ENCODE assay signal across 17 cellular contexts in genomic region chr18:70243131-70243530, GRCh38. TPM values are rescaled to one million over a fixed set of nuclear protein-coding genes. Genes with fewer than 3 reads are reported as not detected.
DNase-seq lines count a peak whose midpoint lies in the region; ATAC-seq, FAIRE-seq and TF ChIP-seq lines count a peak whose summit lies in the region.
"Had no signal": no experiment of that assay in that cellular context is flagged by ENCODE, and none has a peak within 500 bp of the region (broad histone marks: within the 10 kb centered on the region; RNA-seq: fewer than 3 reads in every experiment).

No MANE protein-coding gene starts in this region.

- peak in 1 of 2 donors; percentile 26 for TF ChIP-seq EP300 in tibial nerve (IDR thresholded peaks at IDR 0.05)

- no peak for FAIRE-seq in bronchial epithelial cell (lab: Jason Lieb, UNC)
- FAIRE-seq: H1 had no signal

- TF ChIP-seq CTCF in bronchial epithelial cell (IDR thresholded peaks at IDR 0.05; ENCODE audit: insufficient read depth, low read length, severe bottlenecking) (no peak), lung (IDR thresholded peaks at IDR 0.05; ENCODE audit: control extremely low read depth, extremely low read depth) (no peak), tibial nerve (IDR thresholded peaks at IDR 0.05) (no peak)

- no peak for ATAC-seq in lung (ENCODE audit: insufficient read depth, low FRiP score)
- ATAC-seq in HG03378 (IDR thresholded peaks at IDR 0.05; ENCODE audit: unreplicated experiment) = no peak

- H3K36me3 ChIP-seq in bronchial epithelial cell (ENCODE audit: control insufficient read depth, insufficient read depth, low read length) (no peaks in the 10 kb centered on the region), lung (ENCODE audit: control insufficient read depth in 2 of 2, insufficient read depth in 2 of 2, low read length in 2 of 2) (no peaks in the 10 kb centered on the region), tibial nerve (no peaks in the 10 kb centered on the region)
- H3K36me3 ChIP-seq: BLaER1, thoracic aorta had no signal

- H3K4me1 ChIP-seq in lung (ENCODE audit: control insufficient read depth in 2 of 2, insufficient read depth in 2 of 2, low read length in 2 of 2) (peaks cover 0 to 4% of the 10 kb centered on the region in 2 donors), tibial nerve (peaks cover 0 to 11% (median 0%) of the 10 kb centered on the region in 4 donors)

- peak; percentile 40 for DNase-seq in NCI-H69 (lab: John Stamatoyannopoulos, UW)
- DNase-seq in bronchial epithelial cell (ENCODE audit: low read depth) = peak; percentile 81
- DNase-seq in lung (ENCODE audit: low spot score) = peak; percentile 41
- DNase-seq in tibial nerve (ENCODE audit: low spot score in 2 of 2) = no peak
- no peak for DNase-seq in SKM-1 (lab: John Stamatoyannopoulos, UW; ENCODE audit: unreplicated experiment)
- no peak for DNase-seq in T-helper 2 cell
- DNase-seq: activated CD4-positive, alpha-beta memory T cell treated with anti-CD3 and anti-CD28 coated beads, Interleukin-2, amount 10 ng/mL, durations not matched to agents 7 days and 5 days; cerebellar nuclear complex; DMS 273 treated with DMSO at 0.1 percent for 48 hours; glutamatergic neuron; NCI-H1694 treated with DMSO at 0.1 percent for 48 hours; NCI-H524; stimulated activated CD4-positive, alpha-beta T cell treated with anti-CD3 and anti-CD28 coated beads, Interleukin-2, amount 100 ng/mL, for 24 hours had no signal

- H3K27me3 ChIP-seq in bronchial epithelial cell (ENCODE audit: control insufficient read depth, insufficient read depth, low read length) = no peaks in the 10 kb centered on the region
- no peaks in the 10 kb centered on the region for H3K27me3 ChIP-seq in lung (ENCODE audit: control insufficient read depth, insufficient read depth)
- H3K27me3 ChIP-seq in tibial nerve = no peaks in the 10 kb centered on the region
- H3K27me3 ChIP-seq: BLaER1 had no signal

- TF ChIP-seq POLR2A in tibial nerve (IDR thresholded peaks at IDR 0.05) = no peak

- WGBS in lung, 2 donors = 70 to 75% methylated on average over 8 of the region's 8 CpGs
- 52 to 56% methylated on average over 8 of the region's 8 CpGs for WGBS in tibial nerve, 2 donors

- H3K9me3 ChIP-seq in lung (ENCODE audit: control insufficient read depth in 2 of 2, insufficient read depth in 1 of 2, low read length in 1 of 2) (no peaks in the 10 kb centered on the region), tibial nerve (no peaks in the 10 kb centered on the region)
- H3K9me3 ChIP-seq: BLaER1, thoracic aorta had no signal

- H3K4me3 ChIP-seq in bronchial epithelial cell (ENCODE audit: low read depth, low read length) (no peak overlapping the region), lung (no peak overlapping the region), tibial nerve (peak overlapping the region in 1 of 4 donors; percentile 22)
- H3K4me3 ChIP-seq: BLaER1, thoracic aorta had no signal

- H3K27ac ChIP-seq in lung (ENCODE audit: low read depth in 1 of 2, low read length in 1 of 2) (peak overlapping the region in 1 of 2 donors; percentile 9), tibial nerve (peak overlapping the region in 3 of 4 donors; percentile 19 to 84 (median 74))
- H3K27ac ChIP-seq: BLaER1, thoracic aorta had no signal

RNA-seq across cellular contexts. Expression of gene RTTN, which starts 37.6 kb away (rescaled TPM):
- total RNA-seq in bronchial epithelial cell (22.0 and 31.3 TPM in 2 replicates), lung (10 to 100 TPM; 13.7 to 50.8 TPM), tibial nerve (10 to 100 TPM; 23.7 to 38.7 (median 25.4) TPM)
- 1 to 10 TPM; 2.1 to 4.7 TPM for polyA plus RNA-seq in lung

RNA-seq across cellular contexts. Expression of gene SOCS6, which starts 45.7 kb away (rescaled TPM):
- total RNA-seq in bronchial epithelial cell (51.6 and 52.7 TPM in 2 replicates), lung (10 to 100 TPM; 18.4 to 21.4 TPM), tibial nerve (10 to 100 TPM; 12.9 to 21.8 (median 18.2) TPM)
- polyA plus RNA-seq in lung = 1 to 10 TPM; 5.9 to 6.5 TPM

Comparison
In these comparisons a context has a peak if more than half of its experiments do, and no peak if none do; other contexts are left out.
1. DNase-seq: peak in NCI-H69 (single experiment), bronchial epithelial cell (single experiment) and lung (single experiment); none in tibial nerve (0 of 2), SKM-1 (single experiment) and T-helper 2 cell (0 of 5).